ENCODE assay signal across 8 cellular contexts in genomic region chr1:44655609-44656008, GRCh38. TPM values are rescaled to one million over a fixed set of nuclear protein-coding genes. Genes with fewer than 3 reads are reported as not detected.
A peak's percentile ranks its signal among the peaks of the same experiment; 100 is the strongest.
DNase-seq lines count a peak whose midpoint lies in the region; ATAC-seq and TF ChIP-seq lines count a peak whose summit lies in the region.

No MANE protein-coding gene starts in this region.

- TF ChIP-seq EP300 in transverse colon (IDR thresholded peaks at IDR 0.05; ENCODE audit: low read depth), result no peak

- no peak overlapping the region for H4K8ac ChIP-seq in H9 (replicated peaks; ENCODE audit: insufficient read length, low read depth, low read length)

- H3K4me2 ChIP-seq in H9 (ENCODE audit: insufficient read depth, insufficient read length, low read length), result no peak overlapping the region

- ATAC-seq in T-helper 17 cell, result no peak
- ATAC-seq in GM21786 (IDR thresholded peaks at IDR 0.05; ENCODE audit: unreplicated experiment), result no peak
- ATAC-seq in GM18867 (IDR thresholded peaks at IDR 0.05; ENCODE audit: unreplicated experiment), result no peak

- WGBS in H9 (ENCODE audit: extremely low coverage, insufficient read length, low lambda C conversion rate), result no CpG with 5 or more reads among the region's 5 CpGs
- 73 to 100% methylated on average over 1 to 5 of the region's 5 CpGs for WGBS in transverse colon (ENCODE audit: low coverage in 1 of 2), 2 donors

- H3K27ac ChIP-seq in H9 (ENCODE audit: insufficient read length, low read depth, low read length), result no peak overlapping the region
- no peak overlapping the region for H3K27ac ChIP-seq in right atrium auricular region
- no peak overlapping the region for H3K27ac ChIP-seq in transverse colon

- no peaks in the 10 kb centered on the region for H3K79me2 ChIP-seq in H9 (ENCODE audit: insufficient read depth, low read length)

- no peak overlapping the region for H3K4me3 ChIP-seq in right atrium auricular region
- no peak overlapping the region for H3K4me3 ChIP-seq in transverse colon

- H2BK20ac ChIP-seq in H9 (ENCODE audit: low read depth, low read length, poor library complexity, severe bottlenecking), result no peak overlapping the region

- H4K20me1 ChIP-seq in H9 (ENCODE audit: control insufficient read depth, insufficient read depth, insufficient read length), result no peaks in the 10 kb centered on the region

- H3K36me3 ChIP-seq in right atrium auricular region (peaks cover 7% of the 10 kb centered on the region), transverse colon (peaks cover 0 to 4% (median 2%) of the 10 kb centered on the region in 4 donors)

- H3K27me3 ChIP-seq in H9 (ENCODE audit: insufficient read depth, low read length), result no peaks in the 10 kb centered on the region
- no peaks in the 10 kb centered on the region for H3K27me3 ChIP-seq in right atrium auricular region
- H3K27me3 ChIP-seq in transverse colon, result no peaks in the 10 kb centered on the region

- H2AK5ac ChIP-seq in H9 (ENCODE audit: insufficient read length, low read length), result no peak overlapping the region

- H3K4me1 ChIP-seq in H9 (ENCODE audit: insufficient read depth, low read length) (no peaks in the 10 kb centered on the region), right atrium auricular region (peaks cover 0 to 4% of the 10 kb centered on the region in 2 donors), transverse colon (peaks cover 0 to 8% (median 3%) of the 10 kb centered on the region in 4 donors)

- peaks cover 15 to 27% of the 10 kb centered on the region in 2 experiments for H3K4me1 Mint-ChIP-seq in H9
- peaks cover 4% of the 10 kb centered on the region for H3K4me1 Mint-ChIP-seq in T-helper 17 cell

- H2AFZ ChIP-seq in H9 (ENCODE audit: low read length), result no peak overlapping the region

- no peak overlapping the region for H2BK15ac ChIP-seq in H9 (ENCODE audit: low read depth, low read length)

- no peak overlapping the region for H3K56ac ChIP-seq in H9 (ENCODE audit: insufficient read length, low read depth, low read length)

- H4K91ac ChIP-seq in H9 (ENCODE audit: insufficient read length, low read depth, low read length), result no peak overlapping the region

- DNase-seq in AML-193 (lab: John Stamatoyannopoulos, UW) (peak; percentile 41 to 44), H9 (peak; percentile 69), T-helper 17 cell (no peak), right atrium auricular region (ENCODE audit: low spot score) (no peak), transverse colon (no peak)
- no peak for DNase-seq in activated CD8-positive, alpha-beta memory T cell treated with anti-CD3 and anti-CD28 coated beads, Interleukin-2, amount 50 U/mL, for 4 hours

- no peak for TF ChIP-seq POLR2A in transverse colon (IDR thresholded peaks at IDR 0.05)

- no peak overlapping the region for H3K4me3 Mint-ChIP-seq in H9
- H3K4me3 Mint-ChIP-seq in T-helper 17 cell, result no peak overlapping the region

- no peak overlapping the region for H3K4ac ChIP-seq in H9 (ENCODE audit: low read depth, low read length)

- H3T11ph ChIP-seq in H9 (ENCODE audit: low read length), result no peak overlapping the region

- H3K18ac ChIP-seq in H9 (ENCODE audit: insufficient read length, low read depth, low read length), result no peak overlapping the region

- no peak overlapping the region for H3K23ac ChIP-seq in H9 (ENCODE audit: insufficient read length, low read depth, low read length)

- H2BK5ac ChIP-seq in H9 (ENCODE audit: insufficient read length, low read length), result no peak overlapping the region

- in situ Hi-C loops in transverse colon (cut with MboI; ENCODE audit: low pct_ligation_motif_present in 1 of 4, low pct_unique_long_range_greater_than_20kb in 1 of 4, low sequenced_read_pairs in 3 of 4), result no loop called here

- H3K27ac Mint-ChIP-seq in H9 (peak overlapping the region in 1 of 3 experiments; percentile 29; a peak in 1 of 7 replicates), T-helper 17 cell (peak overlapping the region; percentile 60)

- no peak overlapping the region for H2BK120ac ChIP-seq in H9 (ENCODE audit: low read depth, low read length, poor library complexity, severe bottlenecking)

- H3K14ac ChIP-seq in H9 (ENCODE audit: insufficient read depth, low read length), result no peak overlapping the region

- H3K23me2 ChIP-seq in H9 (ENCODE audit: insufficient read length, low read depth, low read length, poor library complexity, severe bottlenecking), result no peaks in the 10 kb centered on the region

- TF ChIP-seq CTCF in H9 (conservative IDR thresholded peaks at IDR 0.05) (peak; percentile 80), right atrium auricular region (IDR thresholded peaks at IDR 0.05) (peak; percentile 45 to 71), transverse colon (IDR thresholded peaks at IDR 0.05) (peak; percentile 49 to 67 (median 56))

- H3K27me3 Mint-ChIP-seq in H9 (ENCODE audit: low read depth), result no peaks in the 10 kb centered on the region
- H3K27me3 Mint-ChIP-seq in T-helper 17 cell, result no peaks in the 10 kb centered on the region

- H3K79me1 ChIP-seq in H9 (ENCODE audit: insufficient read depth, low read depth, low read length, poor library complexity, severe bottlenecking), result no peaks in the 10 kb centered on the region

- H3K9ac ChIP-seq in H9 (ENCODE audit: extremely low read depth, insufficient read length, low read length), result no peak overlapping the region

- H3K9me3 ChIP-seq in H9 (ENCODE audit: control insufficient read depth, low read depth, low read length) (no peaks in the 10 kb centered on the region), T-helper 17 cell (ENCODE audit: control insufficient read depth, low read length, poor library complexity, severe bottlenecking) (no peaks in the 10 kb centered on the region), right atrium auricular region (no peaks in the 10 kb centered on the region), transverse colon (no peaks in the 10 kb centered on the region)

- intact Hi-C loops in transverse colon (cut with DNase I; ENCODE audit: low total_unique reads), result no loop called here

- H3K36me3 Mint-ChIP-seq in H9 (ENCODE audit: insufficient read depth in 1 of 3, low read depth in 3 of 3) (peaks cover 6 to 17% (median 9%) of the 10 kb centered on the region in 3 experiments; a peak in 6 of 7 replicates), T-helper 17 cell (ENCODE audit: low read depth) (peaks cover 2% of the 10 kb centered on the region)

- no peaks in the 10 kb centered on the region for H3K9me3 Mint-ChIP-seq in H9

- no peak overlapping the region for H4K5ac ChIP-seq in H9 (ENCODE audit: insufficient read length, low read depth, low read length)

- H2BK12ac ChIP-seq in H9 (ENCODE audit: insufficient read length, low read depth, low read length), result no peak overlapping the region

RNA-seq across cellular contexts. Expression of gene TMEM53, which starts 18.7 kb away (rescaled TPM):
- 6.2 and 7.2 TPM in 2 replicates for total RNA-seq in H9 (2021)
- total RNA-seq in T-helper 17 cell, result 1 to 10 TPM; 2.6 to 2.8 TPM
- total RNA-seq in right atrium auricular region, result 10 to 100 TPM in 1 of 2 donors, 1 to 10 TPM in 1; 8.3 to 13.1 TPM
- total RNA-seq in transverse colon, result 10 to 100 TPM; 14.2 to 40.8 (median 22.9) TPM

RNA-seq across cellular contexts. Expression of gene ARMH1, which starts 18.9 kb away (rescaled TPM):
- total RNA-seq in H9 (2021) (0.68 and 1.0 TPM in 2 replicates), T-helper 17 cell (10 to 100 TPM; 53.0 to 56.8 TPM), right atrium auricular region (1 to 10 TPM in 1 of 2 donors, under 1 TPM in 1; 0.19 to 5.2 TPM), transverse colon (1 to 10 TPM in 1 of 4 donors, under 1 TPM in 2, not detected in 1; 0.40 to 2.5 (median 0.96) TPM)

Comparison
In these comparisons a context has a peak if more than half of its experiments do, and no peak if none do; other contexts are left out.
1. DNase-seq: peak in AML-193 (2 of 2) and H9 (single experiment); none in T-helper 17 cell (0 of 3), right atrium auricular region (single experiment), transverse colon (single experiment) and activated CD8-positive, alpha-beta memory T cell treated with anti-CD3 and anti-CD28 coated beads, Interleukin-2, amount 50 U/mL, for 4 hours (single experiment).
2. RNA of gene ARMH1, which starts 18.9 kb away (total RNA-seq): 53.0 to 56.8 TPM in T-helper 17 cell; 0.19 to 5.2 TPM in right atrium auricular region, 0.68 to 1.0 TPM in H9 and 0.40 to 2.5 TPM in transverse colon; every median in the first group is over 4 times any median in the second.
3. Peak in every context shown above with its lines, with median percentiles within 50 percentile points of each other: CTCF ChIP-seq.